ENCODE assay signal across 10 cellular contexts in genomic region chr14:105375635-105376057, GRCh38. TPM values are rescaled to one million over a fixed set of nuclear protein-coding genes. Genes with fewer than 3 reads are reported as not detected.
DNase-seq lines count a peak whose midpoint lies in the region; FAIRE-seq and TF ChIP-seq lines count a peak whose summit lies in the region.
"Had no signal": no experiment of that assay in that cellular context is flagged by ENCODE, and none has a peak within 500 bp of the region (broad histone marks: within the 10 kb centered on the region; RNA-seq: fewer than 3 reads in every experiment).

No MANE protein-coding gene starts in this region.

- no peaks in the 10 kb centered on the region for H3K9me3 ChIP-seq in kidney (ENCODE audit: control insufficient read depth in 1 of 2, low read length in 2 of 2)

- H3K27me3 Mint-ChIP-seq in stimulated activated naive CD8-positive, alpha-beta T cell treated with anti-CD3 and anti-CD28 coated beads, Interleukin-15, Interleukin-2, amounts not matched to agents 100 ng/mL and 50 ng/mL, for 24 hours, result no peaks in the 10 kb centered on the region
- no peaks in the 10 kb centered on the region for H3K27me3 Mint-ChIP-seq in mesothelial cell of epicardium (ENCODE audit: low read depth)

- H3K36me3 ChIP-seq in kidney (ENCODE audit: control insufficient read depth in 1 of 2, insufficient read depth in 2 of 2, low read length in 2 of 2), result peaks cover 0 to 9% of the 10 kb centered on the region in 2 donors

- no peak for FAIRE-seq in kidney (lab: Jason Lieb, UNC)

- H3K4me1 Mint-ChIP-seq in stimulated activated naive CD8-positive, alpha-beta T cell treated with anti-CD3 and anti-CD28 coated beads, Interleukin-15, Interleukin-2, amounts not matched to agents 100 ng/mL and 50 ng/mL, for 24 hours (ENCODE audit: low read depth), result peaks cover 16% of the 10 kb centered on the region
- H3K4me1 Mint-ChIP-seq in mesothelial cell of epicardium, result no peaks in the 10 kb centered on the region

- peak; percentile 12 for DNase-seq in activated gamma-delta T cell treated with anti-CD3 and anti-CD28 coated beads, Interleukin-2, amount 50 U/mL, for 16 hours (ENCODE audit: low read depth)
- DNase-seq in activated gamma-delta T cell (lab: John Stamatoyannopoulos, UW), result no peak
- DNase-seq in activated CD4-positive, alpha-beta T cell treated with anti-CD3 and anti-CD28 coated beads, Interleukin-2, amount 50 U/mL, for 4 hours, result peak; percentile 20
- DNase-seq in iris pigment epithelial cell (ENCODE audit: low read depth), result peak; percentile 32
- DNase-seq in posterior cingulate gyrus, result no peak
- no peak for DNase-seq in kidney
- no peak for DNase-seq in mesothelial cell of epicardium (ENCODE audit: low spot score in 2 of 2, unreplicated experiment in 2 of 2)
- DNase-seq: NCI-H2081 treated with DMSO at 0.1 percent for 48 hours, SW 1271 had no signal

- H3K4me3 ChIP-seq in kidney (ENCODE audit: low read length in 2 of 2), result no peak overlapping the region

- no peak overlapping the region for H3K27ac ChIP-seq in kidney (ENCODE audit: low read depth in 2 of 2, low read length in 2 of 2)

- no peaks in the 10 kb centered on the region for H3K9me3 Mint-ChIP-seq in stimulated activated naive CD8-positive, alpha-beta T cell treated with anti-CD3 and anti-CD28 coated beads, Interleukin-15, Interleukin-2, amounts not matched to agents 100 ng/mL and 50 ng/mL, for 24 hours
- H3K9me3 Mint-ChIP-seq in mesothelial cell of epicardium, result peaks cover 4% of the 10 kb centered on the region

- H3K9ac ChIP-seq in kidney (ENCODE audit: low read length in 2 of 2), result no peak overlapping the region

- intact Hi-C loops in posterior cingulate gyrus (cut with DNase I) (no loop called here), kidney (cut with DNase I) (no loop called here)

- TF ChIP-seq CTCF in kidney (IDR thresholded peaks at IDR 0.05; ENCODE audit: borderline replicate concordance, extremely low read depth, insufficient read depth) (no peak), mesothelial cell of epicardium (IDR thresholded peaks at IDR 0.05; ENCODE audit: unreplicated experiment) (no peak)

- H3K4me3 Mint-ChIP-seq in stimulated activated naive CD8-positive, alpha-beta T cell treated with anti-CD3 and anti-CD28 coated beads, Interleukin-15, Interleukin-2, amounts not matched to agents 100 ng/mL and 50 ng/mL, for 24 hours, result peak overlapping the region; percentile 42
- no peak overlapping the region for H3K4me3 Mint-ChIP-seq in mesothelial cell of epicardium

- H3K4me1 ChIP-seq in kidney (ENCODE audit: control insufficient read depth in 1 of 2, insufficient read depth in 1 of 2, low read depth in 1 of 2, low read length in 2 of 2), result no peaks in the 10 kb centered on the region

- no peaks in the 10 kb centered on the region for H3K36me3 Mint-ChIP-seq in stimulated activated naive CD8-positive, alpha-beta T cell treated with anti-CD3 and anti-CD28 coated beads, Interleukin-15, Interleukin-2, amounts not matched to agents 100 ng/mL and 50 ng/mL, for 24 hours (ENCODE audit: low read depth)
- peaks cover 22% of the 10 kb centered on the region for H3K36me3 Mint-ChIP-seq in mesothelial cell of epicardium

- peak overlapping the region; percentile 80 for H3K27ac Mint-ChIP-seq in stimulated activated naive CD8-positive, alpha-beta T cell treated with anti-CD3 and anti-CD28 coated beads, Interleukin-15, Interleukin-2, amounts not matched to agents 100 ng/mL and 50 ng/mL, for 24 hours
- no peak overlapping the region for H3K27ac Mint-ChIP-seq in mesothelial cell of epicardium

RNA-seq across cellular contexts. Expression of gene TEX22, which starts 22.7 kb away (rescaled TPM):
- total RNA-seq in kidney (3.3 TPM), mesothelial cell of epicardium (3.5 to 4.8 TPM (median 4.5 TPM) in 3 replicates)
- polyA plus RNA-seq in kidney (ENCODE audit: insufficient read depth, low read depth, low replicate concordance), result 1.5 TPM

RNA-seq across cellular contexts. Expression of gene MTA1, which starts 44.0 kb away (rescaled TPM):
- total RNA-seq in kidney (112 TPM), mesothelial cell of epicardium (256 to 261 TPM (median 259 TPM) in 3 replicates)
- polyA plus RNA-seq in kidney (ENCODE audit: insufficient read depth, low read depth, low replicate concordance), result 30.4 TPM

Comparison
In these comparisons a context has a peak if more than half of its experiments do, and no peak if none do; other contexts are left out.
1. DNase-seq: peak in activated gamma-delta T cell treated with anti-CD3 and anti-CD28 coated beads, Interleukin-2, amount 50 U/mL, for 16 hours (single experiment), activated CD4-positive, alpha-beta T cell treated with anti-CD3 and anti-CD28 coated beads, Interleukin-2, amount 50 U/mL, for 4 hours (2 of 2) and iris pigment epithelial cell (single experiment); none in activated gamma-delta T cell (single experiment), posterior cingulate gyrus (0 of 10), kidney (single experiment) and mesothelial cell of epicardium (0 of 2).